In the genomic region with DNA sequence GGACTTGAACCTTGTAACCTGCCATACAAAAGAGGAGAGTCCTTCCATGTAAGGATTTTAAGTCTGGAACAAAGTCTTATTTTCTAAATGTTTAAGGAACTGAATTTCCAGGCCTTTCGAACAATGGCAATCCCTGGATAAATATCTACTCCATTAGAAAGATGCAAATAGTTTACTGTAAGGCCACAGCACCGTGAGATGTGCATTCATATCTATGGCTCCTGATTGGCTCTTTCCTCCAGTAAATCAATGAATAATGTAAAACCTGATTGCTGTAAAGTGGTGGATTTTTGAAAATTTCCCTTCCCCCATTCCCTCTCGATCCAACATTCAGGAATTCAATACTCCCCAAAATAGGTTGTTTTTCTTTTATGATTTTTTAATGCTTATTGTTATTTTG, we compare ENCODE assay signal across 24 cellular contexts.
DNase-seq lines count a peak whose midpoint lies in the region; ATAC-seq and TF ChIP-seq lines count a peak whose summit lies in the region.
"Had no signal": no experiment of that assay in that cellular context is flagged by ENCODE, and none has a peak within 500 bp of the region (broad histone marks: within the 10 kb centered on the region; RNA-seq: fewer than 3 reads in every experiment).

No MANE protein-coding gene starts in this region.

- no peak overlapping the region for H3K27ac Mint-ChIP-seq in GM23338
- H3K27ac Mint-ChIP-seq in neural crest cell (ENCODE audit: unreplicated experiment), result no peak overlapping the region
- H3K27ac Mint-ChIP-seq: activated CD4-positive, alpha-beta T cell treated with anti-CD3 and anti-CD28 coated beads, Interleukin-2, amount 10 ng/mL, durations not matched to agents 24 days and 14 days; progenitor cell of endocrine pancreas had no signal

- H3K36me3 Mint-ChIP-seq in GM23338 (ENCODE audit: low read depth) (no peaks in the 10 kb centered on the region; the same call in 2 of the 3 replicates), neural crest cell (ENCODE audit: low read depth) (peaks cover 10% of the 10 kb centered on the region)

- H2AFZ ChIP-seq in GM23338, result no peak overlapping the region

- peak overlapping the region; percentile 87 for H3K27ac ChIP-seq in GM23338 (ENCODE audit: low read depth)
- peak overlapping the region; percentile 98 for H3K27ac ChIP-seq in caudate nucleus (ENCODE audit: low read depth, low read length)
- H3K27ac ChIP-seq: heart right ventricle, HL-60, vagina had no signal

- H4K20me1 ChIP-seq in GM23338 (replicated peaks; ENCODE audit: insufficient read depth), result no peaks in the 10 kb centered on the region; the same call in 1 of the 2 replicates

- H3K4me1 Mint-ChIP-seq in GM23338 (peaks cover 68% of the 10 kb centered on the region), neural crest cell (peaks cover 60% of the 10 kb centered on the region)

- peaks cover 64% of the 10 kb centered on the region for H3K4me1 ChIP-seq in GM23338 (ENCODE audit: insufficient read depth)

- TF ChIP-seq CTCF in GM23338 (conservative IDR thresholded peaks at IDR 0.05; ENCODE audit: low read depth in 2 of 2), result no peak
- no peak for TF ChIP-seq CTCF in neural crest cell (conservative IDR thresholded peaks at IDR 0.05)

- no peaks in the 10 kb centered on the region for H3K79me2 ChIP-seq in GM23338 (replicated peaks; ENCODE audit: insufficient read depth)

- H3K9me3 Mint-ChIP-seq in GM23338 (no peaks in the 10 kb centered on the region), neural crest cell (no peaks in the 10 kb centered on the region)

- no peaks in the 10 kb centered on the region for H3K36me3 ChIP-seq in GM23338 (ENCODE audit: insufficient read depth)
- H3K36me3 ChIP-seq: heart right ventricle, vagina had no signal

- peaks cover 29% of the 10 kb centered on the region for H3F3A ChIP-seq in GM23338 (replicated peaks; ENCODE audit: low read depth)

- H3K27me3 ChIP-seq in GM23338 (ENCODE audit: insufficient read depth), result peaks cover 78% of the 10 kb centered on the region

- H3K4me3 Mint-ChIP-seq in GM23338, result peak overlapping the region; percentile 83
- peak overlapping the region; percentile 93 for H3K4me3 Mint-ChIP-seq in neural crest cell
- H3K4me3 Mint-ChIP-seq: activated CD4-positive, alpha-beta T cell treated with anti-CD3 and anti-CD28 coated beads, Interleukin-2, amount 10 ng/mL, durations not matched to agents 24 days and 14 days had no signal

- peak overlapping the region; percentile 60 for H3K4me3 ChIP-seq in GM23338
- H3K4me3 ChIP-seq: lung had no signal

- ATAC-seq in GM23338, result no peak
- ATAC-seq in HG02571 (IDR thresholded peaks at IDR 0.05; ENCODE audit: unreplicated experiment), result no peak
- ATAC-seq in GM18858 (IDR thresholded peaks at IDR 0.05; ENCODE audit: unreplicated experiment), result no peak
- ATAC-seq: heart right ventricle, Right ventricle myocardium inferior had no signal

- DNase-seq in GM23338 (ENCODE audit: low spot score) (no peak), NCI-H1048 (lab: John Stamatoyannopoulos, UW) (peak; percentile 68), caudate nucleus (lab: John Stamatoyannopoulos, UW) (no peak), neural crest cell (ENCODE audit: low read depth, low spot score) (no peak), amniotic stem cell (lab: John Stamatoyannopoulos, UW) (no peak), midbrain (lab: John Stamatoyannopoulos, UW) (no peak)
- DNase-seq: activated effector memory CD4-positive, alpha-beta T cell treated with anti-CD3 and anti-CD28 coated beads, Interleukin-2, amount 50 U/mL, for 16 hours; cerebellar nuclear complex; heart right ventricle; islet precursor cell; KBM-7; naive B cell; NCI-H1092; NCI-H510A; small intestine; stimulated activated CD4-positive, alpha-beta T cell treated with anti-CD3 and anti-CD28 coated beads, Interleukin-4, amount 100 ng/mL, for 24 hours had no signal

- H3K9me2 ChIP-seq in GM23338 (ENCODE audit: insufficient read depth), result no peaks in the 10 kb centered on the region

- H3K4me2 ChIP-seq in GM23338, result peak overlapping the region; percentile 90

- H3K27me3 Mint-ChIP-seq in GM23338 (ENCODE audit: insufficient read depth, low read depth, poor library complexity) (peaks cover 88% of the 10 kb centered on the region), neural crest cell (ENCODE audit: low read depth) (peaks cover 91% of the 10 kb centered on the region)

TF ChIP-seq in GM23338, 12 proteins besides CTCF, POLR2A, EP300 and RAD21 (continues in another document):
- TF ChIP-seq JUNB (IDR thresholded peaks at IDR 0.05; ENCODE audit: unreplicated experiment) (no peak), POLR2AphosphoS5 (IDR thresholded peaks at IDR 0.05; ENCODE audit: low read depth) (no peak), CREB1 (CRISPR knock-in tag; IDR thresholded peaks at IDR 0.05; ENCODE audit: low read depth) (no peak), EZH2 (IDR thresholded peaks at IDR 0.05; ENCODE audit: low read depth, unreplicated experiment) (no peak), ZNF331 (CRISPR knock-in tag; IDR thresholded peaks at IDR 0.05; ENCODE audit: low read depth) (no peak), ETS1 (IDR thresholded peaks at IDR 0.05) (no peak), STAT1 (IDR thresholded peaks at IDR 0.05; ENCODE audit: unreplicated experiment) (no peak), EZH2phosphoT487 (IDR thresholded peaks at IDR 0.05; ENCODE audit: unreplicated experiment) (no peak), ZNF114 (CRISPR knock-in tag; IDR thresholded peaks at IDR 0.05) (no peak), ZNF462 (CRISPR knock-in tag; IDR thresholded peaks at IDR 0.05) (no peak)
